In genomic region chr16:58120216-58120615, GRCh38 we compare ENCODE assay signal across 1 cellular context.
TF ChIP-seq lines count a peak whose summit lies in the region.

No MANE protein-coding gene starts in this region.

TF ChIP-seq in GM23338, 12 proteins besides CTCF, POLR2A, EP300 and RAD21 (continued from another document):
- TF ChIP-seq, protein P1, sequence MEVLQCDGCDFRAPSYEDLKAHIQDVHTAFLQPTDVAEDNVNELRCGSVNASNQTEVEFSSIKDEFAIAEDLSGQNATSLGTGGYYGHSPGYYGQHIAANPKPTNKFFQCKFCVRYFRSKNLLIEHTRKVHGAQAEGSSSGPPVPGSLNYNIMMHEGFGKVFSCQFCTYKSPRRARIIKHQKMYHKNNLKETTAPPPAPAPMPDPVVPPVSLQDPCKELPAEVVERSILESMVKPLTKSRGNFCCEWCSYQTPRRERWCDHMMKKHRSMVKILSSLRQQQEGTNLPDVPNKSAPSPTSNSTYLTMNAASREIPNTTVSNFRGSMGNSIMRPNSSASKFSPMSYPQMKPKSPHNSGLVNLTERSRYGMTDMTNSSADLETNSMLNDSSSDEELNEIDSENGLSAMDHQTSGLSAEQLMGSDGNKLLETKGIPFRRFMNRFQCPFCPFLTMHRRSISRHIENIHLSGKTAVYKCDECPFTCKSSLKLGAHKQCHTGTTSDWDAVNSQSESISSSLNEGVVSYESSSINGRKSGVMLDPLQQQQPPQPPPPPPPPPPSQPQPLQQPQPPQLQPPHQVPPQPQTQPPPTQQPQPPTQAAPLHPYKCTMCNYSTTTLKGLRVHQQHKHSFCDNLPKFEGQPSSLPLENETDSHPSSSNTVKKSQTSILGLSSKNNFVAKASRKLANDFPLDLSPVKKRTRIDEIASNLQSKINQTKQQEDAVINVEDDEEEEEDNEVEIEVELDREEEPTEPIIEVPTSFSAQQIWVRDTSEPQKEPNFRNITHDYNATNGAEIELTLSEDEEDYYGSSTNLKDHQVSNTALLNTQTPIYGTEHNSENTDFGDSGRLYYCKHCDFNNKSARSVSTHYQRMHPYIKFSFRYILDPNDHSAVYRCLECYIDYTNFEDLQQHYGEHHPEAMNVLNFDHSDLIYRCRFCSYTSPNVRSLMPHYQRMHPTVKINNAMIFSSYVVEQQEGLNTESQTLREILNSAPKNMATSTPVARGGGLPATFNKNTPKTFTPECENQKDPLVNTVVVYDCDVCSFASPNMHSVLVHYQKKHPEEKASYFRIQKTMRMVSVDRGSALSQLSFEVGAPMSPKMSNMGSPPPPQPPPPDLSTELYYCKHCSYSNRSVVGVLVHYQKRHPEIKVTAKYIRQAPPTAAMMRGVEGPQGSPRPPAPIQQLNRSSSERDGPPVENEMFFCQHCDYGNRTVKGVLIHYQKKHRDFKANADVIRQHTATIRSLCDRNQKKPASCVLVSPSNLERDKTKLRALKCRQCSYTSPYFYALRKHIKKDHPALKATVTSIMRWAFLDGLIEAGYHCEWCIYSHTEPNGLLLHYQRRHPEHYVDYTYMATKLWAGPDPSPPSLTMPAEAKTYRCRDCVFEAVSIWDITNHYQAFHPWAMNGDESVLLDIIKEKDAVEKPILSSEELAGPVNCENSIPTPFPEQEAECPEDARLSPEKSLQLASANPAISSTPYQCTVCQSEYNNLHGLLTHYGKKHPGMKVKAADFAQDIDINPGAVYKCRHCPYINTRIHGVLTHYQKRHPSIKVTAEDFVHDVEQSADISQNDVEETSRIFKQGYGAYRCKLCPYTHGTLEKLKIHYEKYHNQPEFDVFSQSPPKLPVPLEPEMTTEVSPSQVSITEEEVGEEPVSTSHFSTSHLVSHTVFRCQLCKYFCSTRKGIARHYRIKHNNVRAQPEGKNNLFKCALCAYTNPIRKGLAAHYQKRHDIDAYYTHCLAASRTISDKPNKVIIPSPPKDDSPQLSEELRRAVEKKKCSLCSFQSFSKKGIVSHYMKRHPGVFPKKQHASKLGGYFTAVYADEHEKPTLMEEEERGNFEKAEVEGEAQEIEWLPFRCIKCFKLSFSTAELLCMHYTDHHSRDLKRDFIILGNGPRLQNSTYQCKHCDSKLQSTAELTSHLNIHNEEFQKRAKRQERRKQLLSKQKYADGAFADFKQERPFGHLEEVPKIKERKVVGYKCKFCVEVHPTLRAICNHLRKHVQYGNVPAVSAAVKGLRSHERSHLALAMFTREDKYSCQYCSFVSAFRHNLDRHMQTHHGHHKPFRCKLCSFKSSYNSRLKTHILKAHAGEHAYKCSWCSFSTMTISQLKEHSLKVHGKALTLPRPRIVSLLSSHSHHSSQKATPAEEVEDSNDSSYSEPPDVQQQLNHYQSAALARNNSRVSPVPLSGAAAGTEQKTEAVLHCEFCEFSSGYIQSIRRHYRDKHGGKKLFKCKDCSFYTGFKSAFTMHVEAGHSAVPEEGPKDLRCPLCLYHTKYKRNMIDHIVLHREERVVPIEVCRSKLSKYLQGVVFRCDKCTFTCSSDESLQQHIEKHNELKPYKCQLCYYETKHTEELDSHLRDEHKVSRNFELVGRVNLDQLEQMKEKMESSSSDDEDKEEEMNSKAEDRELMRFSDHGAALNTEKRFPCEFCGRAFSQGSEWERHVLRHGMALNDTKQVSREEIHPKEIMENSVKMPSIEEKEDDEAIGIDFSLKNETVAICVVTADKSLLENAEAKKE (CRISPR knock-in tag; IDR thresholded peaks at IDR 0.05) = no peak
- TF ChIP-seq, protein P2, sequence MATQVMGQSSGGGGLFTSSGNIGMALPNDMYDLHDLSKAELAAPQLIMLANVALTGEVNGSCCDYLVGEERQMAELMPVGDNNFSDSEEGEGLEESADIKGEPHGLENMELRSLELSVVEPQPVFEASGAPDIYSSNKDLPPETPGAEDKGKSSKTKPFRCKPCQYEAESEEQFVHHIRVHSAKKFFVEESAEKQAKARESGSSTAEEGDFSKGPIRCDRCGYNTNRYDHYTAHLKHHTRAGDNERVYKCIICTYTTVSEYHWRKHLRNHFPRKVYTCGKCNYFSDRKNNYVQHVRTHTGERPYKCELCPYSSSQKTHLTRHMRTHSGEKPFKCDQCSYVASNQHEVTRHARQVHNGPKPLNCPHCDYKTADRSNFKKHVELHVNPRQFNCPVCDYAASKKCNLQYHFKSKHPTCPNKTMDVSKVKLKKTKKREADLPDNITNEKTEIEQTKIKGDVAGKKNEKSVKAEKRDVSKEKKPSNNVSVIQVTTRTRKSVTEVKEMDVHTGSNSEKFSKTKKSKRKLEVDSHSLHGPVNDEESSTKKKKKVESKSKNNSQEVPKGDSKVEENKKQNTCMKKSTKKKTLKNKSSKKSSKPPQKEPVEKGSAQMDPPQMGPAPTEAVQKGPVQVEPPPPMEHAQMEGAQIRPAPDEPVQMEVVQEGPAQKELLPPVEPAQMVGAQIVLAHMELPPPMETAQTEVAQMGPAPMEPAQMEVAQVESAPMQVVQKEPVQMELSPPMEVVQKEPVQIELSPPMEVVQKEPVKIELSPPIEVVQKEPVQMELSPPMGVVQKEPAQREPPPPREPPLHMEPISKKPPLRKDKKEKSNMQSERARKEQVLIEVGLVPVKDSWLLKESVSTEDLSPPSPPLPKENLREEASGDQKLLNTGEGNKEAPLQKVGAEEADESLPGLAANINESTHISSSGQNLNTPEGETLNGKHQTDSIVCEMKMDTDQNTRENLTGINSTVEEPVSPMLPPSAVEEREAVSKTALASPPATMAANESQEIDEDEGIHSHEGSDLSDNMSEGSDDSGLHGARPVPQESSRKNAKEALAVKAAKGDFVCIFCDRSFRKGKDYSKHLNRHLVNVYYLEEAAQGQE (IDR thresholded peaks at IDR 0.05; ENCODE audit: unreplicated experiment) = no peak
- TF ChIP-seq, protein P3, sequence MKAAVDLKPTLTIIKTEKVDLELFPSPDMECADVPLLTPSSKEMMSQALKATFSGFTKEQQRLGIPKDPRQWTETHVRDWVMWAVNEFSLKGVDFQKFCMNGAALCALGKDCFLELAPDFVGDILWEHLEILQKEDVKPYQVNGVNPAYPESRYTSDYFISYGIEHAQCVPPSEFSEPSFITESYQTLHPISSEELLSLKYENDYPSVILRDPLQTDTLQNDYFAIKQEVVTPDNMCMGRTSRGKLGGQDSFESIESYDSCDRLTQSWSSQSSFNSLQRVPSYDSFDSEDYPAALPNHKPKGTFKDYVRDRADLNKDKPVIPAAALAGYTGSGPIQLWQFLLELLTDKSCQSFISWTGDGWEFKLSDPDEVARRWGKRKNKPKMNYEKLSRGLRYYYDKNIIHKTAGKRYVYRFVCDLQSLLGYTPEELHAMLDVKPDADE (IDR thresholded peaks at IDR 0.05) = no peak
- TF ChIP-seq EZH2 (IDR thresholded peaks at IDR 0.05; ENCODE audit: low read depth, unreplicated experiment) = no peak
- TF ChIP-seq NANOG (IDR thresholded peaks at IDR 0.05; ENCODE audit: borderline replicate concordance) = no peak
- TF ChIP-seq ZNF114 (CRISPR knock-in tag; IDR thresholded peaks at IDR 0.05) = no peak
- TF ChIP-seq POLR2AphosphoS5 (IDR thresholded peaks at IDR 0.05; ENCODE audit: low read depth) = no peak
- TF ChIP-seq STAT1 (IDR thresholded peaks at IDR 0.05; ENCODE audit: unreplicated experiment) = no peak
- TF ChIP-seq CREB1 (CRISPR knock-in tag; IDR thresholded peaks at IDR 0.05; ENCODE audit: low read depth) = no peak
